12 cellular contexts compared by ENCODE assay signal in the genomic region with DNA sequence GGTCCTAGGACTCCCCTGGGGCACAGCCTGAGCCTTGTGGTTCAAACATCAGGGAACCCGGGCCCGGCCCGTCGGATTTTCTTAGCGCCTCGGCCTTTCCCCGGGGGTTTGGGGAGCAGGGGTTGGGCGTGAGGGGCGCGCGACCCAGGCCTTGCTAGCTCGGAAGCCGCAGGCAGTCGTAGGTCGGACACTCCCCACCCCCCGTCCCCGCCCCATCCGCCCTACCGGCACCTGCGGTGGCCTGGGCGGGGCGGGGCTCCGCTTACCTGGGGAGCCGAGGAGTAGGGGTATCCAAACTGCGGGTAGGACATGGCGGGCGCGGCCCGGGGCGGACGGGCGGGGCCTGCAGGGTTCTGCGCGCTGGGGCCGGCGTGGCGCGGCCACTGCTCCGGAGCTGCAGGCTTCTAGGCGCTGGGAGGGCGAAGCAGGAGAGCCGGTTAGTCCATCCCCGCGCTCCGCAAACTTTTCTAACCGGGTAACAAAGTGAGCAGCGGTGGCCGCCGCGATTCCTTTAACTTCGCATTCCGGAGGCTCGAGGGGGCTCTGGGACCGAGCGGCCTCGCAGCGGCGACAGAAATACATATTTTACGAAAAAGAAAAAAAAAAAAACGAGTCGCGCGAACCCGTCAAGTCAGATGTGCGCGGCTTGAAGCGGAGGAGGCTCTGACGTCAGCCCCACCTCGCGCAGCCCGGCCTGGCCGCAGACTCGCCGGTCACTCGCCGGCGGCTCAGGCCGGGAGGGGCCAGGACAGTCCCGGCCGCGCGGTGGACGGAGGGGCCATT. TPM values are rescaled to one million over a fixed set of nuclear protein-coding genes. Genes with fewer than 3 reads are reported as not detected.
DNase-seq lines count a peak whose midpoint lies in the region; ATAC-seq and TF ChIP-seq lines count a peak whose summit lies in the region.
"Had no signal": no experiment of that assay in that cellular context is flagged by ENCODE, and none has a peak within 500 bp of the region (broad histone marks: within the 10 kb centered on the region; RNA-seq: fewer than 3 reads in every experiment).

Gene IRX4, minus strand, starts transcription at position 589 of the 783 bp plus-strand sequence. Its CDS starts 278 bp downstream, at position 311.

- H3K36me3 Mint-ChIP-seq in activated naive CD4-positive, alpha-beta T cell treated with anti-CD3 and anti-CD28 coated beads, Interleukin-2, amount 50 U/mL, for 24 hours: no peaks in the 10 kb centered on the region

- no peak within 1 kb of the TSS for H3K27ac ChIP-seq in upper lobe of right lung

- no peaks in the 10 kb centered on the region for H3K9me3 Mint-ChIP-seq in activated naive CD4-positive, alpha-beta T cell treated with anti-CD3 and anti-CD28 coated beads, Interleukin-2, amount 50 U/mL, for 24 hours
- H3K9me3 Mint-ChIP-seq: central memory CD8-positive, alpha-beta T cell; T-helper 1 cell treated with Interleukin-12 subunit alpha and Interleukin-12 subunit beta and Interleukin-4 antibody, amounts not matched to agents 30 μg/mL and 1 μg/mL, for 36 hours had no signal

- 2 to 3% methylated on average over 55 to 61 of the region's 83 CpGs for WGBS in lower leg skin, 2 donors

- no peak for TF ChIP-seq POLR2A in lower leg skin (IDR thresholded peaks at IDR 0.05)

- H3K4me3 ChIP-seq in lower leg skin (ENCODE audit: low read depth, poor library complexity, severe bottlenecking) (peak within 1 kb of the TSS; percentile 2), upper lobe of right lung (peak within 1 kb of the TSS; percentile 16)

- H3K4me1 ChIP-seq in upper lobe of right lung: peaks cover 20% of the 10 kb centered on the region

- H3K27me3 Mint-ChIP-seq in activated naive CD4-positive, alpha-beta T cell treated with anti-CD3 and anti-CD28 coated beads, Interleukin-2, amount 50 U/mL, for 24 hours: peaks cover 32% of the 10 kb centered on the region

- peak within 1 kb of the TSS; percentile 19 for H3K4me3 Mint-ChIP-seq in activated naive CD4-positive, alpha-beta T cell treated with anti-CD3 and anti-CD28 coated beads, Interleukin-2, amount 50 U/mL, for 24 hours
- H3K4me3 Mint-ChIP-seq: central memory CD8-positive, alpha-beta T cell; T-helper 1 cell treated with Interleukin-12 subunit alpha and Interleukin-12 subunit beta and Interleukin-4 antibody, amounts not matched to agents 30 μg/mL and 1 μg/mL, for 36 hours had no signal

- peaks cover 12% of the 10 kb centered on the region for H3K4me1 Mint-ChIP-seq in activated naive CD4-positive, alpha-beta T cell treated with anti-CD3 and anti-CD28 coated beads, Interleukin-2, amount 50 U/mL, for 24 hours

- no peak for ATAC-seq in upper lobe of right lung
- no peak for ATAC-seq in HG03520 (IDR thresholded peaks at IDR 0.05; ENCODE audit: unreplicated experiment)

- H3K27ac Mint-ChIP-seq in activated naive CD4-positive, alpha-beta T cell treated with anti-CD3 and anti-CD28 coated beads, Interleukin-2, amount 50 U/mL, for 24 hours: no peak within 1 kb of the TSS

- no peaks in the 10 kb centered on the region for H3K36me3 ChIP-seq in upper lobe of right lung

- TF ChIP-seq CTCF in lower leg skin (IDR thresholded peaks at IDR 0.05) (no peak), upper lobe of right lung (IDR thresholded peaks at IDR 0.05) (no peak)

- no peak for DNase-seq in activated naive CD4-positive, alpha-beta T cell treated with anti-CD3 and anti-CD28 coated beads, Interleukin-2, amount 50 U/mL, for 16 hours
- DNase-seq in dermis blood vessel endothelial cell: peak; percentile 27
- DNase-seq in lower leg skin (ENCODE audit: low spot score in 2 of 2): no peak
- no peak for DNase-seq in upper lobe of right lung
- DNase-seq in epidermal melanocyte (ENCODE audit: insufficient read length, low spot score): no peak
- no peak for DNase-seq in cortex of kidney (lab: John Stamatoyannopoulos, UW)
- DNase-seq: COR-L47 had no signal

- H3K27me3 ChIP-seq in upper lobe of right lung: peaks cover 94% of the 10 kb centered on the region

- intact Hi-C loops in lower leg skin (cut with DNase I; ENCODE audit: low total_unique reads) (loop anchor here (10.0 kb wide), 1 partner anchor 132 kb away; no protein-coding TSS in a partner anchor), upper lobe of right lung (cut with DNase I) (no loop called here)

- H3K9me3 ChIP-seq in upper lobe of right lung: no peaks in the 10 kb centered on the region

RNA-seq across cellular contexts. Expression of gene IRX4, which starts in this region (rescaled TPM):
- total RNA-seq in dermis blood vessel endothelial cell: not detected in 2 replicates
- 10 to 100 TPM; 32.5 to 58.3 (median 48.5) TPM for total RNA-seq in lower leg skin
- not detected for total RNA-seq in upper lobe of right lung
- total RNA-seq: renal cortical epithelial cell had no signal

Comparison
In these comparisons a context has a peak if more than half of its experiments do, and no peak if none do; other contexts are left out.
1. RNA of gene IRX4 (total RNA-seq): 32.5 to 58.3 TPM in lower leg skin; not detected in dermis blood vessel endothelial cell and not detected in upper lobe of right lung (single experiment); every median in the first group is over 10 times any median in the second.
2. Peak in DNase-seq in dermis blood vessel endothelial cell; RNA of the gene not detected or under 1 TPM.